Comparison of ENCODE assay signal across 38 cellular contexts in the genomic region with DNA sequence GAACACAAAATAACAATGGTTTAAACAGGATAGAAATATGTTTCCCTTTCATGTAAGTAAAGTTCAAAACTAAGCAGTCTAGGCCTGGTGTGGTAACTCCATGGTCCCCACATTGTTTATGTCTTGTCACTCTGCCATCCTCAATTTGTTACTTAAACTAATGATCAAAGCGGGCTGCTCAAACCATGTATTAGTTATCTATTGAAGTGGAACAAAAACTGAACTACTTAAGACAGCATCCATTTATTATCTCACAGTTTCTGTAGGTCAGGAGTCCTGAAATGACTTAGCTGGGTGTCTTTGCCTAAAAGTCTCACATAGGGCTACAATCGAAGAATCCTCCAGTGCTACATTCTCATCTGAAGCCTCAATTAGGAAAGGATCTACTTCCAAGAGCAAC.
"Had no signal": no experiment of that assay in that cellular context is flagged by ENCODE, and none has a peak within 500 bp of the region (broad histone marks: within the 10 kb centered on the region; RNA-seq: fewer than 3 reads in every experiment).

No MANE protein-coding gene starts in this region.

- H3K9me3 ChIP-seq: adrenal gland, ascending aorta had no signal

- ATAC-seq: activated CD8-positive, alpha-beta T cell treated with anti-CD3 and anti-CD28 coated beads for 36 hours; activated naive CD4-positive, alpha-beta T cell treated with anti-CD3 and anti-CD28 coated beads, Interleukin-2, amount 50 U/mL, for 72 hours; activated T-cell treated with anti-CD3 and anti-CD28 coated beads, Interleukin-2, amount 50 U/mL, for 4 hours; activated T-cell treated with anti-CD3 and anti-CD28 coated beads, Interleukin-2, amount 50 U/mL, for 72 hours; activated T-helper 17 cell treated with anti-CD3 and anti-CD28 coated beads, Interleukin-2, amount 50 U/mL, for 72 hours; T-cell; T-helper 17 cell had no signal

- H3K36me3 Mint-ChIP-seq: activated CD4-positive, alpha-beta memory T cell treated with anti-CD3 and anti-CD28 coated beads for 36 hours; activated naive CD8-positive, alpha-beta T cell treated with anti-CD3 and anti-CD28 coated beads for 36 hours; brain; T-cell had no signal

- H3K4me1 ChIP-seq: adrenal gland, ascending aorta had no signal

- H3K27me3 Mint-ChIP-seq: activated CD4-positive, alpha-beta memory T cell treated with anti-CD3 and anti-CD28 coated beads for 36 hours; activated CD4-positive, alpha-beta T cell treated with anti-CD3 and anti-CD28 coated beads, Interleukin-2, amount 10 ng/mL, durations not matched to agents 24 days and 14 days; activated T-helper 17 cell treated with anti-CD3 and anti-CD28 coated beads, Interleukin-2, amount 50 U/mL, for 72 hours; brain; central memory CD8-positive, alpha-beta T cell had no signal

- H3K9me3 Mint-ChIP-seq: activated CD4-positive, alpha-beta memory T cell treated with anti-CD3 and anti-CD28 coated beads for 36 hours; activated CD8-positive, alpha-beta T cell treated with anti-CD3 and anti-CD28 coated beads for 36 hours; activated naive CD4-positive, alpha-beta T cell treated with anti-CD3 and anti-CD28 coated beads for 36 hours; activated T-cell treated with anti-CD3 and anti-CD28 coated beads, Interleukin-2, amount 50 U/mL, for 72 hours; activated T-helper 1 cell treated with anti-CD3 and anti-CD28 coated beads, Interleukin-12 subunit alpha, Interleukin-12 subunit beta, Interleukin-2, Interleukin-4 antibody, amounts not matched to agents 30 ng/mL and 10 ng/mL and 1 ng/mL, durations not matched to agents 14 hours and 24 hours and 36 hours; activated T-helper 17 cell treated with anti-CD3 and anti-CD28 coated beads, Interleukin-2, amount 50 U/mL, for 72 hours; central memory CD8-positive, alpha-beta T cell; T-cell; T-helper 2 cell treated with Interferon-gamma antibody and Interleukin-4, amounts not matched to agents 5 μg/mL and 100 μg/mL, for 36 hours had no signal

- H3K36me3 ChIP-seq: adrenal gland, ascending aorta, cardiac muscle cell had no signal

- H3K27me3 ChIP-seq: adrenal gland, ascending aorta, cardiac muscle cell had no signal

- DNase-seq: activated B cell treated with CpG ODN at 0.5 μM for 24 hours; activated CD4-positive, alpha-beta memory T cell treated with anti-CD3 and anti-CD28 coated beads for 36 hours; activated CD4-positive, alpha-beta T cell treated with anti-CD3 and anti-CD28 coated beads for 4 hours; activated CD4-positive, alpha-beta T cell treated with anti-CD3 and anti-CD28 coated beads, Interleukin-2, amount 10 ng/mL, durations not matched to agents 24 days and 14 days; activated CD4-positive, alpha-beta T cell treated with anti-CD3 and anti-CD28 coated beads, Interleukin-2, amount 50 U/mL, for 1 hour; activated CD4-positive, alpha-beta T cell treated with anti-CD3 and anti-CD28 coated beads, Interleukin-2, amount 50 U/mL, for 4 hours; activated CD4-positive, CD25-positive, alpha-beta regulatory T cell treated with anti-CD3 and anti-CD28 coated beads, Interleukin-2, amount 50 U/mL, for 72 hours; activated CD8-positive, alpha-beta memory T cell treated with anti-CD3 and anti-CD28 coated beads, Interleukin-2, amount 50 U/mL, for 4 hours; activated CD8-positive, alpha-beta T cell treated with anti-CD3 and anti-CD28 coated beads for 36 hours; activated effector memory CD4-positive, alpha-beta T cell treated with anti-CD3 and anti-CD28 coated beads, Interleukin-2, amount 50 U/mL, for 16 hours; activated gamma-delta T cell treated with Interleukin-2 at 50 U/mL for 16 hours; activated naive CD4-positive, alpha-beta T cell; activated naive CD4-positive, alpha-beta T cell treated with anti-CD3 and anti-CD28 coated beads for 36 hours; activated naive CD4-positive, alpha-beta T cell treated with anti-CD3 and anti-CD28 coated beads, Interleukin-2, amount 50 U/mL, for 16 hours; activated naive CD8-positive, alpha-beta T cell treated with anti-CD3 and anti-CD28 coated beads for 36 hours; activated T-cell treated with anti-CD3 and anti-CD28 coated beads for 4 hours; activated T-cell treated with anti-CD3 and anti-CD28 coated beads, Interleukin-2, amount 50 U/mL, for 1 hour; activated T-cell treated with anti-CD3 and anti-CD28 coated beads, Interleukin-2, amount 50 U/mL, for 4 hours; activated T-cell treated with anti-CD3 and anti-CD28 coated beads, Interleukin-2, amount 50 U/mL, for 72 hours; adrenal gland; amniotic stem cell; anterior cingulate cortex; caudate nucleus; cerebellar nuclear complex; T-cell; T-helper 17 cell; T-helper 9 cell had no signal

- H3K27ac ChIP-seq: adrenal gland, ascending aorta, cardiac muscle cell, VCaP had no signal

- FAIRE-seq: bronchial epithelial cell, TTC549 had no signal

- H3K4me1 Mint-ChIP-seq: activated B cell treated with CpG ODN at 0.5 μM for 24 hours; brain; central memory CD8-positive, alpha-beta T cell; T-helper 17 cell had no signal

- H3K4me3 Mint-ChIP-seq: activated B cell treated with CpG ODN at 0.5 μM for 24 hours; activated CD4-positive, alpha-beta memory T cell treated with anti-CD3 and anti-CD28 coated beads for 36 hours; activated CD4-positive, alpha-beta T cell treated with anti-CD3 and anti-CD28 coated beads, Interleukin-2, amount 10 ng/mL, durations not matched to agents 24 days and 14 days; activated CD8-positive, alpha-beta T cell treated with anti-CD3 and anti-CD28 coated beads for 36 hours; activated naive CD4-positive, alpha-beta T cell treated with anti-CD3 and anti-CD28 coated beads for 36 hours; activated naive CD8-positive, alpha-beta T cell treated with anti-CD3 and anti-CD28 coated beads for 36 hours; activated T-cell treated with anti-CD3 and anti-CD28 coated beads, Interleukin-2, amount 50 U/mL, for 4 hours; activated T-cell treated with anti-CD3 and anti-CD28 coated beads, Interleukin-2, amount 50 U/mL, for 72 hours; activated T-helper 1 cell treated with anti-CD3 and anti-CD28 coated beads, Interleukin-12 subunit alpha, Interleukin-12 subunit beta, Interleukin-2, Interleukin-4 antibody, amounts not matched to agents 30 ng/mL and 10 ng/mL and 1 ng/mL, durations not matched to agents 14 hours and 24 hours and 36 hours; activated T-helper 17 cell treated with anti-CD3 and anti-CD28 coated beads, Interleukin-2, amount 50 U/mL, for 72 hours; brain; central memory CD8-positive, alpha-beta T cell; T-cell; T-helper 17 cell; T-helper 2 cell treated with Interferon-gamma antibody and Interleukin-4, amounts not matched to agents 5 μg/mL and 100 μg/mL, for 36 hours had no signal

- H3K4me3 ChIP-seq: adrenal gland, ascending aorta, cardiac muscle cell had no signal

- H3K27ac Mint-ChIP-seq: activated B cell treated with CpG ODN at 0.5 μM for 24 hours; activated CD4-positive, alpha-beta memory T cell treated with anti-CD3 and anti-CD28 coated beads for 36 hours; activated CD4-positive, alpha-beta T cell treated with anti-CD3 and anti-CD28 coated beads, Interleukin-2, amount 10 ng/mL, durations not matched to agents 24 days and 14 days; activated CD8-positive, alpha-beta T cell treated with anti-CD3 and anti-CD28 coated beads for 36 hours; activated naive CD4-positive, alpha-beta T cell treated with anti-CD3 and anti-CD28 coated beads for 36 hours; activated naive CD4-positive, alpha-beta T cell treated with anti-CD3 and anti-CD28 coated beads, Interleukin-2, amount 50 U/mL, for 72 hours; activated naive CD8-positive, alpha-beta T cell treated with anti-CD3 and anti-CD28 coated beads for 36 hours; activated T-cell treated with anti-CD3 and anti-CD28 coated beads, Interleukin-2, amount 50 U/mL, for 72 hours; activated T-helper 1 cell treated with anti-CD3 and anti-CD28 coated beads, Interleukin-12 subunit alpha, Interleukin-12 subunit beta, Interleukin-2, Interleukin-4 antibody, amounts not matched to agents 30 ng/mL and 10 ng/mL and 1 ng/mL, durations not matched to agents 14 hours and 24 hours and 36 hours; activated T-helper 17 cell treated with anti-CD3 and anti-CD28 coated beads, Interleukin-2, amount 50 U/mL, for 72 hours; brain; T-cell; T-helper 17 cell; T-helper 2 cell treated with Interferon-gamma antibody and Interleukin-4, amounts not matched to agents 5 μg/mL and 100 μg/mL, for 36 hours had no signal
